ENCODE assay signal across 25 cellular contexts in genomic region chr15:79322306-79322705, GRCh38. TPM values are rescaled to one million over a fixed set of nuclear protein-coding genes. Genes with fewer than 3 reads are reported as not detected.
DNase-seq lines count a peak whose midpoint lies in the region; ATAC-seq, FAIRE-seq and TF ChIP-seq lines count a peak whose summit lies in the region.
"Had no signal": no experiment of that assay in that cellular context is flagged by ENCODE, and none has a peak within 500 bp of the region (broad histone marks: within the 10 kb centered on the region; RNA-seq: fewer than 3 reads in every experiment).

No MANE protein-coding gene starts in this region.

- H3K4me3 ChIP-seq in breast epithelium (no peak overlapping the region), PC-3 (ENCODE audit: low read length) (no peak overlapping the region), endothelial cell of umbilical vein (replicated peaks in 1 of 3; ENCODE audit: insufficient read depth in 1 of 3, low read depth in 1 of 3, low read length in 3 of 3) (no peak overlapping the region), thyroid gland (replicated peaks in 1 of 3) (no peak overlapping the region)
- H3K4me3 ChIP-seq: GM23338 had no signal

- H4K20me1 ChIP-seq in PC-3 (ENCODE audit: low read length) (0 out of 2 replicates have a peak, but pooled peaks cover 9% of the 10 kb centered on the region), endothelial cell of umbilical vein (replicated peaks; ENCODE audit: control insufficient read depth, extremely low read depth, insufficient read depth, low read length) (no peaks in the 10 kb centered on the region)

- no peak overlapping the region for H2AFZ ChIP-seq in PC-3 (ENCODE audit: low read length)
- H2AFZ ChIP-seq in endothelial cell of umbilical vein (ENCODE audit: low read depth, low read length) = no peak overlapping the region
- H2AFZ ChIP-seq: GM23338 had no signal

- H3K9me3 ChIP-seq in breast epithelium (no peaks in the 10 kb centered on the region), PC-3 (ENCODE audit: low read length) (no peaks in the 10 kb centered on the region), endothelial cell of umbilical vein (replicated peaks; ENCODE audit: control insufficient read depth, insufficient read depth, low read length) (no peaks in the 10 kb centered on the region), thyroid gland (no peaks in the 10 kb centered on the region)
- H3K9me3 ChIP-seq: BE2C had no signal

- no peaks in the 10 kb centered on the region for H3K27me3 Mint-ChIP-seq in MCF 10A (ENCODE audit: insufficient read depth, unreplicated experiment)
- H3K27me3 Mint-ChIP-seq: CD4-positive, CD25-positive, alpha-beta regulatory T cell; CD8-positive, alpha-beta memory T cell had no signal

- no peaks in the 10 kb centered on the region for H3K9me2 ChIP-seq in PC-3 (replicated peaks; ENCODE audit: low read length)

- 68 to 77% methylated on average over 3 of the region's 3 CpGs for WGBS in thyroid gland, 2 donors

- H3K4me1 ChIP-seq in breast epithelium = no peaks in the 10 kb centered on the region
- no peaks in the 10 kb centered on the region for H3K4me1 ChIP-seq in PC-3 (ENCODE audit: insufficient read depth, low read length)
- peaks cover 18% of the 10 kb centered on the region for H3K4me1 ChIP-seq in endothelial cell of umbilical vein (ENCODE audit: control insufficient read depth, extremely low read depth, insufficient read depth, low read length)
- H3K4me1 ChIP-seq in thyroid gland = peaks cover 3 to 8% of the 10 kb centered on the region in 2 donors
- H3K4me1 ChIP-seq: BE2C had no signal

- peaks cover 46% of the 10 kb centered on the region for H3K36me3 Mint-ChIP-seq in MCF 10A (ENCODE audit: insufficient read depth, unreplicated experiment)

- POLR2A ChIA-PET in MCF 10A (lab: Yijun Ruan, JAX) = no interaction called here
- POLR2A ChIA-PET in PC-3 (lab: Charles Lee; ENCODE audit: unreplicated experiment) = no interaction called here
- POLR2A ChIA-PET in endothelial cell of umbilical vein (lab: Charles Lee) = interaction anchor here (1.1 kb wide), 1 partner anchor 11 kb away, joined by 3 read pairs; the partner anchor contains the start of gene TMED3

- no peaks in the 10 kb centered on the region for H3K9me3 Mint-ChIP-seq in MCF 10A (ENCODE audit: unreplicated experiment)
- H3K9me3 Mint-ChIP-seq: CD8-positive, alpha-beta memory T cell; HFFc6 had no signal

- TF ChIP-seq CTCF in MCF 10A (IDR thresholded peaks at IDR 0.05; ENCODE audit: unreplicated experiment) = no peak
- TF ChIP-seq CTCF in breast epithelium (IDR thresholded peaks at IDR 0.05) = no peak
- no peak for TF ChIP-seq CTCF in PC-3 (conservative IDR thresholded peaks at IDR 0.05; ENCODE audit: low read depth, low read length)
- TF ChIP-seq CTCF in endothelial cell of umbilical vein (IDR thresholded peaks at IDR 0.05; ENCODE audit: extremely low read depth in 1 of 2, insufficient read depth in 1 of 2, low read depth in 1 of 2, low read length in 2 of 2) = no peak
- no peak for TF ChIP-seq CTCF in thyroid gland (IDR thresholded peaks at IDR 0.05)

- no peak overlapping the region for H3K4me3 Mint-ChIP-seq in MCF 10A (ENCODE audit: unreplicated experiment)
- H3K4me3 Mint-ChIP-seq: CD4-positive, CD25-positive, alpha-beta regulatory T cell; CD8-positive, alpha-beta memory T cell; GM23338; HFFc6 had no signal

- H3K79me2 ChIP-seq in PC-3 (ENCODE audit: low read length) (peaks cover 31% of the 10 kb centered on the region), endothelial cell of umbilical vein (ENCODE audit: control insufficient read depth, insufficient read depth, low read length) (peaks cover 23% of the 10 kb centered on the region)

- no peak for DNase-seq in MCF 10A (ENCODE audit: unreplicated experiment)
- no peak for DNase-seq in breast epithelium (ENCODE audit: low spot score in 2 of 2)
- no peak for DNase-seq in PC-3
- no peak for DNase-seq in endothelial cell of umbilical vein (ENCODE audit: low read depth, low spot score)
- DNase-seq in thyroid gland = peak; percentile 64 to 68
- no peak for DNase-seq in Ammon's horn (ENCODE audit: low spot score)
- DNase-seq: 8988T; BE2C; C1 segment of cervical spinal cord; CD4-positive, CD25-positive, alpha-beta regulatory T cell; CD8-positive, alpha-beta memory T cell; COR-L47; DMS153; DMS79; GDM1; HCEC 1CT; HFFc6 had no signal

- H3K27ac Mint-ChIP-seq in MCF 10A (ENCODE audit: low read depth, unreplicated experiment) = no peak overlapping the region
- H3K27ac Mint-ChIP-seq: CD8-positive, alpha-beta memory T cell; GM23338; HFFc6 had no signal

- H3K9ac ChIP-seq in PC-3 (ENCODE audit: low read length) = no peak overlapping the region
- no peak overlapping the region for H3K9ac ChIP-seq in endothelial cell of umbilical vein (replicated peaks; ENCODE audit: extremely low read depth, insufficient read depth, low read length)

- intact Hi-C loops in MCF 10A (cut with micrococcal nuclease) = no loop called here
- intact Hi-C loops in breast epithelium (cut with DNase I; ENCODE audit: low total_unique reads) = no loop called here
- intact Hi-C loops in PC-3 (cut with micrococcal nuclease) = no loop called here
- intact Hi-C loops in endothelial cell of umbilical vein (cut with micrococcal nuclease) = no loop called here
- intact Hi-C loops in thyroid gland (cut with DNase I) = no loop called here

- dilution Hi-C loops in endothelial cell of umbilical vein (cut with MboI; ENCODE audit: extremely low pct_ligation_motif_present, low sequenced_read_pairs) = no loop called here

- H3K27me3 ChIP-seq in breast epithelium = no peaks in the 10 kb centered on the region
- H3K27me3 ChIP-seq in PC-3 (ENCODE audit: low read length) = no peaks in the 10 kb centered on the region
- H3K27me3 ChIP-seq in endothelial cell of umbilical vein (ENCODE audit: control insufficient read depth in 2 of 2, insufficient read depth in 2 of 2, low read length in 2 of 2) = no peaks in the 10 kb centered on the region
- no peaks in the 10 kb centered on the region for H3K27me3 ChIP-seq in thyroid gland
- H3K27me3 ChIP-seq: BE2C had no signal

- no peaks in the 10 kb centered on the region for H3K4me1 Mint-ChIP-seq in MCF 10A (ENCODE audit: insufficient read depth, unreplicated experiment)
- H3K4me1 Mint-ChIP-seq: GM23338 had no signal

- CTCF ChIA-PET in MCF 10A (lab: Yijun Ruan, JAX) (interaction anchor here (0.6 to 1.0 kb wide), 2 partner anchors 17 to 526 kb away, joined by 3 to 4 read pairs; no protein-coding TSS in a partner anchor), PC-3 (lab: Charles Lee) (no interaction called here), endothelial cell of umbilical vein (lab: Charles Lee) (interaction anchor here (0.9 to 2.8 kb wide), 2 partner anchors 17 to 528 kb away, joined by 3 to 20 read pairs; no protein-coding TSS in a partner anchor)

- no peak overlapping the region for H3K4me2 ChIP-seq in PC-3 (ENCODE audit: low read length)
- no peak overlapping the region for H3K4me2 ChIP-seq in endothelial cell of umbilical vein (ENCODE audit: insufficient read depth, low read length)
- H3K4me2 ChIP-seq: GM23338 had no signal

- H3K27ac ChIP-seq in breast epithelium (no peak overlapping the region), PC-3 (ENCODE audit: low read length) (no peak overlapping the region), endothelial cell of umbilical vein (ENCODE audit: insufficient read depth, low read depth, low read length) (peak overlapping the region; percentile 45), thyroid gland (no peak overlapping the region)

- no peak for FAIRE-seq in endothelial cell of umbilical vein (lab: Jason Lieb, UNC)
- FAIRE-seq: GM12892, GM18507, H54, HepG2 had no signal

- no peak for TF ChIP-seq POLR2A in breast epithelium (IDR thresholded peaks at IDR 0.05)
- TF ChIP-seq POLR2A in endothelial cell of umbilical vein (IDR thresholded peaks at IDR 0.05; ENCODE audit: low read depth, low read length) = no peak
- TF ChIP-seq POLR2A in thyroid gland (IDR thresholded peaks at IDR 0.05) = no peak

- no peaks in the 10 kb centered on the region for H3F3A ChIP-seq in PC-3 (ENCODE audit: low read length, unreplicated experiment)

- peaks cover 8% of the 10 kb centered on the region for H3K36me3 ChIP-seq in breast epithelium
- peaks cover 47% of the 10 kb centered on the region for H3K36me3 ChIP-seq in PC-3 (ENCODE audit: low read depth, low read length)
- H3K36me3 ChIP-seq in endothelial cell of umbilical vein (ENCODE audit: control insufficient read depth in 2 of 2, extremely low read depth in 1 of 2, insufficient read depth in 2 of 2, low read length in 2 of 2) = peaks cover 6 to 24% of the 10 kb centered on the region in 2 experiments
- peaks cover 9 to 24% of the 10 kb centered on the region in 2 donors for H3K36me3 ChIP-seq in thyroid gland

- TSS peak; percentile 69 for BruUV-seq in MCF 10A (replicated peaks; lab: Mats Ljungman, UMichigan)
- BruUV-seq in PC-3 (replicated peaks; lab: Mats Ljungman, UMichigan) = TSS peak; percentile 45
- TSS peak; percentile 38 for BruUV-seq in endothelial cell of umbilical vein (replicated peaks; lab: Mats Ljungman, UMichigan)

- H3K9me1 ChIP-seq in endothelial cell of umbilical vein (replicated peaks; ENCODE audit: control insufficient read depth, extremely low read depth, insufficient read depth, low read length) = no peaks in the 10 kb centered on the region

- no peak for ATAC-seq in PC-3
- ATAC-seq in GM19035 (IDR thresholded peaks at IDR 0.05; ENCODE audit: unreplicated experiment) = no peak
- no peak for ATAC-seq in HG02885 (IDR thresholded peaks at IDR 0.05; ENCODE audit: poor library complexity, unreplicated experiment)
- ATAC-seq: GM23338, HepG2 had no signal

RNA-seq across cellular contexts. Expression of gene TMED3, which starts 11.4 kb away (rescaled TPM):
- total RNA-seq in MCF 10A (2022) = 62.4 and 70.0 TPM in 2 replicates
- 10 to 100 TPM; 34.1 to 81.5 (median 80.6) TPM for total RNA-seq in breast epithelium
- total RNA-seq in PC-3 (2014; rRNA removed) = 164 and 178 TPM in 2 replicates
- 105 and 114 TPM in 2 replicates for total RNA-seq in endothelial cell of umbilical vein
- 284 and 322 TPM in 2 replicates for polyA plus RNA-seq in endothelial cell of umbilical vein
- polyA plus RNA-seq in endothelial cell of umbilical vein (2011; cell fraction: cytosol; rRNA removed) = 229 and 242 TPM in 2 replicates
- polyA plus RNA-seq in endothelial cell of umbilical vein (2011; cell fraction: nucleus; rRNA removed) = 87.5 and 87.6 TPM in 2 replicates
- 123 and 136 TPM in 2 replicates for polyA plus RNA-seq in endothelial cell of umbilical vein (2012)
- 144 and 155 TPM in 2 replicates for polyA minus RNA-seq in endothelial cell of umbilical vein
- polyA minus RNA-seq in endothelial cell of umbilical vein (2011; cell fraction: cytosol; rRNA and poly(A)+ RNA removed) = 53.3 TPM
- 40.0 TPM in 2 replicates for polyA minus RNA-seq in endothelial cell of umbilical vein (2011; cell fraction: nucleus; rRNA and poly(A)+ RNA removed)
- 100 to 1,000 TPM; 156 to 235 (median 190) TPM for total RNA-seq in thyroid gland

RNA-seq across cellular contexts. Expression of gene ANKRD34C, which starts 39.8 kb away (rescaled TPM):
- total RNA-seq in MCF 10A (2022) (not detected in 2 replicates), breast epithelium (not detected), PC-3 (2014; rRNA removed) (not detected in 2 replicates), endothelial cell of umbilical vein (not detected in 2 replicates), thyroid gland (under 1 TPM in 1 of 4 donors, not detected in 3; 0.13 TPM)
- not detected in 2 replicates for polyA plus RNA-seq in endothelial cell of umbilical vein
- polyA plus RNA-seq in endothelial cell of umbilical vein (2011; cell fraction: cytosol; rRNA removed) = not detected in 2 replicates
- polyA plus RNA-seq in endothelial cell of umbilical vein (2011; cell fraction: nucleus; rRNA removed) = not detected in 2 replicates
- polyA plus RNA-seq in endothelial cell of umbilical vein (2012) = not detected in 2 replicates
- not detected in 2 replicates for polyA minus RNA-seq in endothelial cell of umbilical vein
- not detected for polyA minus RNA-seq in endothelial cell of umbilical vein (2011; cell fraction: cytosol; rRNA and poly(A)+ RNA removed)
- polyA minus RNA-seq in endothelial cell of umbilical vein (2011; cell fraction: nucleus; rRNA and poly(A)+ RNA removed) = not detected in 2 replicates
- total RNA-seq: CD4-positive, CD25-positive, alpha-beta regulatory T cell; CD8-positive, alpha-beta memory T cell; Daoy; GM23338; HepG2; HFFc6 had no signal
- polyA plus RNA-seq: CD4-positive, CD25-positive, alpha-beta regulatory T cell; CD8-positive, alpha-beta memory T cell; GM23338; HepG2 had no signal

Comparison
In these comparisons a context has a peak if more than half of its experiments do, and no peak if none do; other contexts are left out.
1. DNase-seq: peak in thyroid gland (2 of 2); none in MCF 10A (single experiment), breast epithelium (0 of 2), PC-3 (single experiment), endothelial cell of umbilical vein (single experiment) and Ammon's horn (single experiment).